Comparison of ENCODE assay signal across 29 cellular contexts in genomic region chr7:13009517-13009916, GRCh38.
"Had no signal": no experiment of that assay in that cellular context is flagged by ENCODE, and none has a peak within 500 bp of the region (broad histone marks: within the 10 kb centered on the region; RNA-seq: fewer than 3 reads in every experiment).

No MANE protein-coding gene starts in this region.

- H3K36me3 ChIP-seq: colonic mucosa, esophagus muscularis mucosa, esophagus squamous epithelium, gastrocnemius medialis, gastroesophageal sphincter, heart left ventricle, heart right ventricle had no signal

- H3K4me3 ChIP-seq: colonic mucosa, coronary artery, dorsolateral prefrontal cortex, esophagus muscularis mucosa, esophagus squamous epithelium, gastrocnemius medialis, gastroesophageal sphincter, heart left ventricle, heart right ventricle had no signal

- ATAC-seq: effector memory CD8-positive, alpha-beta T cell; esophagus mucosa; foreskin keratinocyte; gastrocnemius medialis; gastroesophageal sphincter; heart left ventricle; heart right ventricle had no signal

- H3K27ac ChIP-seq: colonic mucosa, coronary artery, dorsolateral prefrontal cortex, epithelial cell of prostate, esophagus muscularis mucosa, esophagus squamous epithelium, foreskin keratinocyte, gastrocnemius medialis, gastroesophageal sphincter, heart left ventricle, heart right ventricle had no signal

- DNase-seq: colonic mucosa; cortex of kidney; dermis blood vessel endothelial cell; dorsolateral prefrontal cortex; effector CD4-positive, alpha-beta T cell; effector CD8-positive, alpha-beta T cell; effector memory CD4-positive, alpha-beta T cell; effector memory CD8-positive, alpha-beta T cell; endodermal cell; erythroblast; esophagus squamous epithelium; foreskin fibroblast; foreskin keratinocyte; foreskin melanocyte; gastrocnemius medialis; glutamatergic neuron; head of caudate nucleus; heart left ventricle; heart right ventricle had no signal

- H3K4me1 Mint-ChIP-seq: endodermal cell had no signal

- H3K4me1 ChIP-seq: colonic mucosa, esophagus muscularis mucosa, esophagus squamous epithelium, foreskin keratinocyte, gastrocnemius medialis, gastroesophageal sphincter, heart left ventricle, heart right ventricle had no signal

- FAIRE-seq: colon, endometrium, endothelial cell of umbilical vein, frontal cortex had no signal

- H3K4me3 Mint-ChIP-seq: dendritic cell treated with granulocyte-macrophage colony-stimulating factor and Interleukin-4, amounts not matched to agents 40 ng/mL and 50 ng/mL, for 4 days; effector memory CD8-positive, alpha-beta T cell; endodermal cell had no signal

- H3K27me3 Mint-ChIP-seq: dendritic cell treated with granulocyte-macrophage colony-stimulating factor and Interleukin-4, amounts not matched to agents 40 ng/mL and 50 ng/mL, for 4 days had no signal

- H3K27me3 ChIP-seq: colonic mucosa, esophagus muscularis mucosa, esophagus squamous epithelium, foreskin keratinocyte, gastrocnemius medialis, gastroesophageal sphincter, heart left ventricle, heart right ventricle had no signal

- H3K9me3 ChIP-seq: colonic mucosa, esophagus muscularis mucosa, esophagus squamous epithelium, gastrocnemius medialis, gastroesophageal sphincter, heart left ventricle, heart right ventricle had no signal

- H3K27ac Mint-ChIP-seq: dendritic cell treated with granulocyte-macrophage colony-stimulating factor and Interleukin-4, amounts not matched to agents 40 ng/mL and 50 ng/mL, for 4 days; effector memory CD8-positive, alpha-beta T cell; endodermal cell had no signal
